1 cellular context compared by ENCODE assay signal in genomic region chr11:72730243-72730642, GRCh38.
TF ChIP-seq lines count a peak whose summit lies in the region.

No MANE protein-coding gene starts in this region.

TF ChIP-seq in H1, 55 proteins besides CTCF, POLR2A, EP300 and RAD21:
- no peak for TF ChIP-seq FOSL1 (IDR thresholded peaks at IDR 0.05; ENCODE audit: insufficient read depth, low read depth, low read length)
- TF ChIP-seq, protein P1, sequence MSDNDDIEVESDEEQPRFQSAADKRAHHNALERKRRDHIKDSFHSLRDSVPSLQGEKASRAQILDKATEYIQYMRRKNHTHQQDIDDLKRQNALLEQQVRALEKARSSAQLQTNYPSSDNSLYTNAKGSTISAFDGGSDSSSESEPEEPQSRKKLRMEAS (IDR thresholded peaks at IDR 0.05) = no peak
- TF ChIP-seq TEAD4 (IDR thresholded peaks at IDR 0.05; ENCODE audit: low read depth, low read length) = 0 out of 2 replicates have a peak, but pooled peaks have one; percentile 4
- TF ChIP-seq, protein P2, sequence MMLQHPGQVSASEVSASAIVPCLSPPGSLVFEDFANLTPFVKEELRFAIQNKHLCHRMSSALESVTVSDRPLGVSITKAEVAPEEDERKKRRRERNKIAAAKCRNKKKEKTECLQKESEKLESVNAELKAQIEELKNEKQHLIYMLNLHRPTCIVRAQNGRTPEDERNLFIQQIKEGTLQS (IDR thresholded peaks at IDR 0.05; ENCODE audit: insufficient read depth, low read depth, low read length) = no peak
